Comparison of ENCODE assay signal across 10 cellular contexts in genomic region chr2:54360055-54360792, GRCh38.
A peak's percentile ranks its signal among the peaks of the same experiment; 100 is the strongest.
DNase-seq lines count a peak whose midpoint lies in the region; ATAC-seq and TF ChIP-seq lines count a peak whose summit lies in the region.
"Had no signal": no experiment of that assay in that cellular context is flagged by ENCODE, and none has a peak within 500 bp of the region (broad histone marks: within the 10 kb centered on the region; RNA-seq: fewer than 3 reads in every experiment).

No MANE protein-coding gene starts in this region.

- DNase-seq in DMS79 (lab: John Stamatoyannopoulos, UW) (peak; percentile 43), adipocyte (ENCODE audit: low read depth) (peak; percentile 77), heart right ventricle (peak; percentile 39 to 83), putamen (ENCODE audit: low spot score) (peak; percentile 12), NCI-H82 (lab: John Stamatoyannopoulos, UW) (no peak)
- DNase-seq: DND-41, NCI-H1417 treated with DMSO at 0.1 percent for 48 hours had no signal

- H3K4me3 ChIP-seq in adipocyte (ENCODE audit: low read length): peak overlapping the region; percentile 68
- peak overlapping the region in 8 of 10 donors; percentile 3 to 31 (median 17) for H3K4me3 ChIP-seq in heart right ventricle

- H3K9ac ChIP-seq in adipocyte (ENCODE audit: low read length): peak overlapping the region; percentile 67

- intact Hi-C loops in heart right ventricle (cut with DNase I): loop anchor here in 3 of 10 donors (5.0 to 10.0 kb wide), 2 partner anchors 95 to 97 kb away; partner anchors contain the start of gene SPTBN1 (in 3 of the 3)

- no peaks in the 10 kb centered on the region for H3K27me3 ChIP-seq in adipocyte (replicated peaks; ENCODE audit: control insufficient read depth, insufficient read depth, low read length)
- no peaks in the 10 kb centered on the region for H3K27me3 ChIP-seq in heart right ventricle

- H3K27ac ChIP-seq in heart right ventricle: peak overlapping the region; percentile 0 to 84 (median 77)

- no peaks in the 10 kb centered on the region for H3K36me3 ChIP-seq in adipocyte (ENCODE audit: control insufficient read depth, insufficient read depth, low read length, severe bottlenecking)
- no peaks in the 10 kb centered on the region for H3K36me3 ChIP-seq in heart right ventricle

- peaks cover 26% of the 10 kb centered on the region for H3K4me1 ChIP-seq in adipocyte (ENCODE audit: control insufficient read depth, insufficient read depth, low read length)
- H3K4me1 ChIP-seq in heart right ventricle: peaks cover 3 to 35% (median 25%) of the 10 kb centered on the region in 9 donors

- ATAC-seq in heart right ventricle: peak; percentile 88 to 96 (median 94)
- ATAC-seq in GM21447 (IDR thresholded peaks at IDR 0.05; ENCODE audit: unreplicated experiment): no peak
- no peak for ATAC-seq in GM18909 (IDR thresholded peaks at IDR 0.05; ENCODE audit: poor library complexity, unreplicated experiment)
- no peak for ATAC-seq in HG02970 (IDR thresholded peaks at IDR 0.05; ENCODE audit: low FRiP score, unreplicated experiment)

- H3K9me3 ChIP-seq in adipocyte (ENCODE audit: control insufficient read depth, low read length) (peaks cover 2% of the 10 kb centered on the region), heart right ventricle (peaks cover 0 to 7% (median under 1%) of the 10 kb centered on the region in 11 donors)

- 6 to 8% methylated on average over 8 of the region's 8 CpGs for WGBS in heart right ventricle, 2 donors

- TF ChIP-seq CTCF in heart right ventricle (IDR thresholded peaks at IDR 0.05): no peak

Comparison
In these comparisons a context has a peak if more than half of its experiments do, and no peak if none do; other contexts are left out.
1. ATAC-seq: peak in heart right ventricle (8 of 8); none in GM21447 (single experiment), GM18909 (single experiment) and HG02970 (single experiment).